ENCODE assay signal across 9 cellular contexts in the genomic region with DNA sequence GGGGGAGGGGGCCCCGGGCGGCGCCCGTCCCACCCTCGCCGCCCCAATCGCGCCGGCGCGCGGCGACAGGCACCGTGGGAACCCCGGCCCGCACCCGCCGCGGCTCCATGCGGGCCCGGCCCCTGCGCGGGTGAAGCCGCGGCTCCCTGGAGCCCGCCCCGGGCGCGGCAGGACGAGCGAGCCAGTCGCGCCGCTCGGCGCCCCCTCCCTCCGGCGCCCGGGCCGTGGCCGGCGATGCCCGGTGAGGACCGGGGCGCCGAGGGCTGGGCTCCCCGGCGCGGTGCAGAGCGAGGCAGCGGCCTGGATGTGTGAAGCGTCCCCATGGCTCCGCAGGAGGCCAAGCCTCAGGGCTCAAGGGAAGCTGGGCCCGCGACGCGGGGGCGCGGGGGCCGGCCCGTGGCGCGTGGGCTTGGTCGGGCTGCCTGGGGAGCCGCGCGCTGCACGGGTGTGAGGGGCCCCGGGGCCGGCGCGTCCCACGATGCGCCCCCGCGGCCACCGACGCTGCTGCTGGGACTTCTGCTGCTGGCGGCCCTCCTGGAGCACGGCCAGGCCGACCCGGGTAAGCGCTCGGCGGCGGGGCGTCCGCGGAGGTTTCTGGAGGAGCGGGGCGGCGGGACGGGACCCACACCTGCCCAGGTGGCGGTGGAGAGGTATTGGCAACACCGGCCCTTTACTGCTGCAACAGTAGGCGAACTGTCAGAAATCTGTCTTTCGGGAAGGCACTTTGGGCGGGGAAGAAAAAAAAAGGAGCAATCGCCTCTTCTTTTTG. TPM values are rescaled to one million over a fixed set of nuclear protein-coding genes. Genes with fewer than 3 reads are reported as not detected.
DNase-seq lines count a peak whose midpoint lies in the region; ATAC-seq and TF ChIP-seq lines count a peak whose summit lies in the region.
"Had no signal": no experiment of that assay in that cellular context is flagged by ENCODE, and none has a peak within 500 bp of the region (broad histone marks: within the 10 kb centered on the region; RNA-seq: fewer than 3 reads in every experiment).

No MANE protein-coding gene starts in this region.

- peaks cover 28% of the 10 kb centered on the region for H3K4me1 ChIP-seq in osteoblast (ENCODE audit: insufficient read depth, low read length)

- TF ChIP-seq CTCF in GM12865 (IDR thresholded peaks at IDR 0.05; ENCODE audit: insufficient read depth, low read depth, low read length, missing control alignments) = no peak
- no peak for TF ChIP-seq CTCF in epithelial cell of esophagus (IDR thresholded peaks at IDR 0.05; ENCODE audit: insufficient read depth, low read depth, low read length, missing control alignments)
- TF ChIP-seq CTCF in osteoblast (IDR thresholded peaks at IDR 0.05; ENCODE audit: extremely low read depth, low read depth, low read length) = no peak

- H3K4me3 ChIP-seq in GM12865 (ENCODE audit: low read depth, low read length) (peak overlapping the region; percentile 52), epithelial cell of esophagus (ENCODE audit: low read length) (peak overlapping the region; percentile 41), osteoblast (ENCODE audit: insufficient read depth, low read length) (peak overlapping the region; percentile 77)

- H3K27me3 ChIP-seq in osteoblast (ENCODE audit: insufficient read depth, low read length) = no peaks in the 10 kb centered on the region

- no peak overlapping the region for H3K27ac ChIP-seq in osteoblast (ENCODE audit: low read depth, low read length)

- H3K36me3 ChIP-seq in osteoblast (ENCODE audit: insufficient read depth, low read length) = no peaks in the 10 kb centered on the region

- ATAC-seq in GM21619 (IDR thresholded peaks at IDR 0.05; ENCODE audit: unreplicated experiment) = no peak
- ATAC-seq in HG03196 (IDR thresholded peaks at IDR 0.05; ENCODE audit: unreplicated experiment) = no peak

- H3K9me3 ChIP-seq in osteoblast (ENCODE audit: low read depth, low read length) = no peaks in the 10 kb centered on the region

- DNase-seq in GM12865 (ENCODE audit: low read depth) = peak; percentile 25
- peak; percentile 22 for DNase-seq in NCI-H1105 treated with DMSO at 0.1 percent for 48 hours (lab: John Stamatoyannopoulos, UW)
- DNase-seq in epithelial cell of esophagus (ENCODE audit: low read depth) = peak; percentile 28
- peak; percentile 90 for DNase-seq in osteoblast (ENCODE audit: insufficient read length, low spot score, missing footprints)
- no peak for DNase-seq in NCI-H2029 (lab: John Stamatoyannopoulos, UW)
- no peak for DNase-seq in NAMALWA (ENCODE audit: low spot score)

- H4K20me1 ChIP-seq in osteoblast (ENCODE audit: insufficient read depth, low read length) = no peaks in the 10 kb centered on the region

- H2AFZ ChIP-seq in osteoblast (ENCODE audit: low read length) = peak overlapping the region; percentile 76

- H3K79me2 ChIP-seq in osteoblast (ENCODE audit: insufficient read depth, low read length) = peaks cover 44% of the 10 kb centered on the region

- peak overlapping the region; percentile 90 for H3K4me2 ChIP-seq in osteoblast (ENCODE audit: insufficient read depth, low read length)

RNA-seq across cellular contexts. Expression of a gene that starts 0.6 kb away (rescaled TPM):
- 3.6 and 10.9 TPM in 2 replicates for total RNA-seq in osteoblast
- total RNA-seq: NCI-H460 had no signal

Comparison
In these comparisons a context has a peak if more than half of its experiments do, and no peak if none do; other contexts are left out.
1. DNase-seq: peak in GM12865 (single experiment), NCI-H1105 treated with DMSO at 0.1 percent for 48 hours (single experiment), epithelial cell of esophagus (single experiment) and osteoblast (single experiment); none in NCI-H2029 (single experiment) and NAMALWA (single experiment).
2. Peak in every context shown above with its lines, with median percentiles within 50 percentile points of each other: H3K4me3 ChIP-seq.